ENCODE assay signal across 25 cellular contexts in the genomic region with DNA sequence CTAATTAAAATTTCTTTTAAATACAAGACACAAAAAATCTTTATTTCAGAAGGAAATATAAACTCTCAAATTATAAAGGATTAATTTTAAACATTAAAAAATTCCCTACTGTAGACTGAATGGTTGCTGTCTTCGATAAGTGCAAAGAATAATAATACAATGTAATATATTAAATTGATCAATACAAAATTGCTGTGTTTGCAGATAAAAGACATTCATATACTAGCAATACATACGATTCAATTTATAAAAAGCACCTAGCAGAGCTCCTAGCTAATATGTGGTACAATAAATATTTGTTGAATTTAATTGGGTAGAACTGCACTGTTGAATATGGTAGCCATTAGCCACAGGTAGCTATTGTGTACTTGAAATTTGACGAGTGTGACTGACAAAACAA. TPM values are rescaled to one million over a fixed set of nuclear protein-coding genes. Genes with fewer than 3 reads are reported as not detected.
"Had no signal": no experiment of that assay in that cellular context is flagged by ENCODE, and none has a peak within 500 bp of the region (broad histone marks: within the 10 kb centered on the region; RNA-seq: fewer than 3 reads in every experiment).

No MANE protein-coding gene starts in this region.

- H3K27ac Mint-ChIP-seq: endodermal cell; naive B cell; nephron progenitor cell; stimulated activated effector memory CD8-positive, alpha-beta T cell treated with anti-CD3 and anti-CD28 coated beads, Interleukin-12 subunit alpha, Interleukin-12 subunit beta, amount 100 ng/mL, for 72 hours had no signal

- DNase-seq: effector CD4-positive, alpha-beta T cell; endodermal cell; erythroblast; foreskin melanocyte; heart left ventricle; hippocampal formation; kidney glomerular epithelial cell; mesendoderm; naive B cell; nephron progenitor cell; posterior cingulate gyrus; stimulated activated CD4-positive, alpha-beta T cell treated with anti-CD3 and anti-CD28 coated beads, Interleukin-4, amount 100 ng/mL, for 1 hour; stimulated activated CD8-positive, alpha-beta memory T cell treated with anti-CD3 and anti-CD28 coated beads, Interleukin-4, amount 100 ng/mL, for 48 hours; stimulated activated naive CD8-positive, alpha-beta T cell treated with anti-CD3 and anti-CD28 coated beads, Interleukin-15, Interleukin-2, amounts not matched to agents 100 U/mL and 50 U/mL, for 24 hours; tibial artery; upper lobe of left lung; uterus had no signal

- H3K27me3 ChIP-seq: right atrium auricular region, tibial artery, upper lobe of left lung had no signal

- H3K4me1 ChIP-seq: heart left ventricle, right atrium auricular region, tibial artery, upper lobe of left lung, uterus had no signal

- ATAC-seq: heart left ventricle; stimulated activated effector memory CD8-positive, alpha-beta T cell treated with anti-CD3 and anti-CD28 coated beads, Interleukin-12 subunit alpha, Interleukin-12 subunit beta, amount 100 ng/mL, for 72 hours; stimulated activated naive CD8-positive, alpha-beta T cell treated with anti-CD3 and anti-CD28 coated beads, Interleukin-15, Interleukin-2, amounts not matched to agents 100 U/mL and 50 U/mL, for 24 hours had no signal

- H3K9me3 Mint-ChIP-seq: endodermal cell; naive B cell; nephron progenitor cell; stimulated activated effector memory CD8-positive, alpha-beta T cell treated with anti-CD3 and anti-CD28 coated beads, Interleukin-12 subunit alpha, Interleukin-12 subunit beta, amount 100 ng/mL, for 72 hours had no signal

- H3K4me3 ChIP-seq: coronary artery, heart left ventricle, right atrium auricular region, tibial artery, upper lobe of left lung, uterus had no signal

- H3K9me3 ChIP-seq: heart left ventricle, right atrium auricular region, tibial artery, upper lobe of left lung, uterus had no signal

- H3K27ac ChIP-seq: coronary artery, heart left ventricle, right atrium auricular region, tibial artery, upper lobe of left lung, uterus had no signal

- H3K4me1 Mint-ChIP-seq: naive B cell; stimulated activated effector memory CD8-positive, alpha-beta T cell treated with anti-CD3 and anti-CD28 coated beads, Interleukin-12 subunit alpha, Interleukin-12 subunit beta, amount 100 ng/mL, for 72 hours had no signal

- FAIRE-seq: endothelial cell of umbilical vein had no signal

- H3K4me3 Mint-ChIP-seq: endodermal cell; naive B cell; nephron progenitor cell; stimulated activated effector memory CD8-positive, alpha-beta T cell treated with anti-CD3 and anti-CD28 coated beads, Interleukin-12 subunit alpha, Interleukin-12 subunit beta, amount 100 ng/mL, for 72 hours had no signal

- H3K36me3 Mint-ChIP-seq: naive B cell; stimulated activated effector memory CD8-positive, alpha-beta T cell treated with anti-CD3 and anti-CD28 coated beads, Interleukin-12 subunit alpha, Interleukin-12 subunit beta, amount 100 ng/mL, for 72 hours had no signal

- H3K36me3 ChIP-seq: heart left ventricle, right atrium auricular region, tibial artery, upper lobe of left lung, uterus had no signal

RNA-seq across cellular contexts. Expression of gene ZSWIM2, which starts 6.6 kb away (rescaled TPM):
- total RNA-seq: dermis microvascular lymphatic vessel endothelial cell, endodermal cell, endothelial cell of umbilical vein, heart left ventricle, liver, lung microvascular endothelial cell, osteocyte, right atrium auricular region, upper lobe of left lung, uterus had no signal
- polyA plus RNA-seq: endothelial cell of umbilical vein, heart left ventricle, liver had no signal
